13 cellular contexts compared by ENCODE assay signal in the genomic region with DNA sequence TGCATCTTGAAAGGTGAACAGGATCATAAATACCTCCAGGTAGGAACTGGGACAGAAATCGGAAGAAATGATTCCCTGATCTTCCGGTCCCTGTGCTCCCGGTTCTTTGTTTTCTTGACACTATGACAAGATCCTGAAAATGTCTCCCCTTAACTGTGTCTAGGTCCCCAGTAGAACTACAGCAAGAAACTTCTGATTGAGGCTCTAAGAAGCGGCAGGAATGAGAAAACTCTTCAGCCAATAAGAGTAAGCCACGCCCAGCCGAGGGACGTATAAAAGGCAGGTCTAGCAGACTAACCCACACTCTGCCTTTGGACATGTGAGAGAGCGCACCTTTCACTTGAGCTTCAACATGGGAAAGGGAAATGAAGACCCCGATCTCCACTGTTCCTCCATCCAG. TPM values are rescaled to one million over a fixed set of nuclear protein-coding genes. Genes with fewer than 3 reads are reported as not detected.
"Had no signal": no experiment of that assay in that cellular context is flagged by ENCODE, and none has a peak within 500 bp of the region (broad histone marks: within the 10 kb centered on the region; RNA-seq: fewer than 3 reads in every experiment).

A gene (plus strand): TSS at position 301 of the 400 bp plus-strand sequence. CDS start 52 bp downstream, at position 353.

RNA-seq across cellular contexts. Expression of the gene that starts here (rescaled TPM):
- total RNA-seq: activated B cell treated with CpG ODN at 0.5 μM for 24 hours; activated CD4-positive, alpha-beta memory T cell treated with anti-CD3 and anti-CD28 coated beads for 36 hours; activated CD4-positive, alpha-beta memory T cell treated with anti-CD3 and anti-CD28 coated beads, Interleukin-2, amount 10 ng/mL, durations not matched to agents 7 days and 5 days; activated CD4-positive, alpha-beta T cell treated with anti-CD3 and anti-CD28 coated beads for 36 hours; activated CD4-positive, alpha-beta T cell treated with anti-CD3 and anti-CD28 coated beads, Interleukin-2, amount 10 ng/mL, durations not matched to agents 24 days and 14 days; activated CD4-positive, alpha-beta T cell treated with anti-CD3 and anti-CD28 coated beads, Interleukin-2, amount 10 ng/mL, durations not matched to agents 7 days and 5 days; activated CD8-positive, alpha-beta memory T cell treated with anti-CD3 and anti-CD28 coated beads for 36 hours; activated CD8-positive, alpha-beta memory T cell treated with anti-CD3 and anti-CD28 coated beads, Interleukin-2, amount 10 ng/mL, durations not matched to agents 7 days and 5 days; activated CD8-positive, alpha-beta T cell treated with anti-CD3 and anti-CD28 coated beads for 36 hours; activated CD8-positive, alpha-beta T cell treated with anti-CD3 and anti-CD28 coated beads, Interleukin-2, amount 10 ng/mL, durations not matched to agents 7 days and 5 days; T-cell; T-helper 1 cell treated with Interleukin-12 subunit alpha and Interleukin-12 subunit beta and Interleukin-4 antibody, amounts not matched to agents 30 ng/mL and 1 ng/mL, for 36 hours; T-helper 2 cell treated with Interferon-gamma antibody and Interleukin-4, amounts not matched to agents 100 ng/mL and 5 ng/mL, for 36 hours had no signal
